In genomic region chr10:101238732-101239105, GRCh38 we compare ENCODE assay signal across 9 cellular contexts. TPM values are rescaled to one million over a fixed set of nuclear protein-coding genes. Genes with fewer than 3 reads are reported as not detected.
DNase-seq lines count a peak whose midpoint lies in the region; ATAC-seq and TF ChIP-seq lines count a peak whose summit lies in the region.
"Had no signal": no experiment of that assay in that cellular context is flagged by ENCODE, and none has a peak within 500 bp of the region (broad histone marks: within the 10 kb centered on the region; RNA-seq: fewer than 3 reads in every experiment).

No MANE protein-coding gene starts in this region.

- TF ChIP-seq POLR2A in esophagus squamous epithelium (IDR thresholded peaks at IDR 0.05) (no peak), prostate gland (IDR thresholded peaks at IDR 0.05) (no peak)

- H3K4me1 ChIP-seq in esophagus squamous epithelium, result peaks cover 0 to 29% (median 12%) of the 10 kb centered on the region in 3 donors
- peaks cover 11% of the 10 kb centered on the region for H3K4me1 ChIP-seq in neural progenitor cell
- no peaks in the 10 kb centered on the region for H3K4me1 ChIP-seq in prostate gland (replicated peaks)
- peaks cover 25% of the 10 kb centered on the region for H3K4me1 ChIP-seq in psoas muscle

- POLR2A ChIA-PET in RWPE1 (lab: Yijun Ruan, JAX; ENCODE audit: low non-redundant PET), result no interaction called here

- no peak overlapping the region for H3K9ac ChIP-seq in neural progenitor cell

- H3K4me2 ChIP-seq in neural progenitor cell, result no peak overlapping the region

- H3K27me3 Mint-ChIP-seq in neural progenitor cell (ENCODE audit: insufficient read depth, low read depth), result peaks cover 83% of the 10 kb centered on the region

- CTCF ChIA-PET in RWPE1 (lab: Yijun Ruan, JAX), result no interaction called here

- H3K9me3 ChIP-seq in esophagus squamous epithelium, result peaks cover 0 to 4% (median 0%) of the 10 kb centered on the region in 3 donors
- H3K9me3 ChIP-seq in neural progenitor cell (ENCODE audit: low read depth), result no peaks in the 10 kb centered on the region
- H3K9me3 ChIP-seq in prostate gland, result no peaks in the 10 kb centered on the region
- H3K9me3 ChIP-seq in psoas muscle, result no peaks in the 10 kb centered on the region

- H3K36me3 Mint-ChIP-seq in neural progenitor cell, result no peaks in the 10 kb centered on the region

- H3F3A ChIP-seq in neural progenitor cell (ENCODE audit: low read depth), result peaks cover 17% of the 10 kb centered on the region

- no peak for DNase-seq in RWPE1 (ENCODE audit: low spot score)
- no peak for DNase-seq in esophagus squamous epithelium (lab: John Stamatoyannopoulos, UW)
- peak; percentile 81 for DNase-seq in neural progenitor cell (ENCODE audit: low spot score)
- no peak for DNase-seq in prostate gland (ENCODE audit: low spot score)
- DNase-seq in NOMO-1 treated with dmso at 0.1 percent for 144 hours (lab: John Stamatoyannopoulos, UW; ENCODE audit: unreplicated experiment), result no peak
- DNase-seq in psoas muscle, result no peak
- no peak for DNase-seq in activated gamma-delta T cell treated with Interleukin-2 at 50 U/mL for 16 hours

- H3K27me3 ChIP-seq in esophagus squamous epithelium (peaks cover 34 to 100% (median 43%) of the 10 kb centered on the region in 4 donors), neural progenitor cell (peaks cover 100% of the 10 kb centered on the region), prostate gland (replicated peaks; ENCODE audit: insufficient read depth) (peaks cover 46% of the 10 kb centered on the region), psoas muscle (ENCODE audit: insufficient read depth in 3 of 3, low read length in 2 of 3) (peaks cover 0 to 26% (median 1%) of the 10 kb centered on the region in 3 donors)

- H2AFZ ChIP-seq in neural progenitor cell (replicated peaks), result no peak overlapping the region

- no peak overlapping the region for H3K4me3 ChIP-seq in esophagus squamous epithelium
- no peak overlapping the region for H3K4me3 ChIP-seq in neural progenitor cell
- no peak overlapping the region for H3K4me3 ChIP-seq in prostate gland
- H3K4me3 ChIP-seq in psoas muscle, result no peak overlapping the region

- ATAC-seq in psoas muscle, result no peak

- H3K27ac ChIP-seq in RWPE1, result no peak overlapping the region
- H3K27ac ChIP-seq in esophagus squamous epithelium, result no peak overlapping the region
- no peak overlapping the region for H3K27ac ChIP-seq in neural progenitor cell
- no peak overlapping the region for H3K27ac ChIP-seq in prostate gland
- no peak overlapping the region for H3K27ac ChIP-seq in psoas muscle

- peak; percentile 91 for TF ChIP-seq CTCF in GM12873 (IDR thresholded peaks at IDR 0.05; ENCODE audit: insufficient read depth, low read depth, low read length, missing control alignments)
- peak; percentile 55 for TF ChIP-seq CTCF in RWPE1 (conservative IDR thresholded peaks at IDR 0.05; ENCODE audit: low read depth)
- TF ChIP-seq CTCF in esophagus squamous epithelium (IDR thresholded peaks at IDR 0.05), result peak; percentile 18 to 63 (median 40)
- TF ChIP-seq CTCF in neural progenitor cell (IDR thresholded peaks at IDR 0.05), result peak; percentile 85
- TF ChIP-seq CTCF in prostate gland (IDR thresholded peaks at IDR 0.05), result peak in 1 of 4 experiments; percentile 22
- TF ChIP-seq CTCF in psoas muscle (IDR thresholded peaks at IDR 0.05), result no peak

- intact Hi-C loops in esophagus squamous epithelium (cut with DNase I), result no loop called here
- intact Hi-C loops in prostate gland (cut with DNase I), result no loop called here
- intact Hi-C loops in psoas muscle (cut with DNase I), result no loop called here

- H3K4me1 Mint-ChIP-seq in neural progenitor cell, result peaks cover 10% of the 10 kb centered on the region

- H3K79me2 ChIP-seq in neural progenitor cell (ENCODE audit: low read depth), result no peaks in the 10 kb centered on the region

- no peaks in the 10 kb centered on the region for H3K9me3 Mint-ChIP-seq in neural progenitor cell
- H3K9me3 Mint-ChIP-seq: T-helper 2 cell treated with Interferon-gamma antibody and Interleukin-4, amounts not matched to agents 5 μg/mL and 100 μg/mL, for 36 hours had no signal

- no peak overlapping the region for H3K27ac Mint-ChIP-seq in neural progenitor cell
- H3K27ac Mint-ChIP-seq: T-helper 2 cell treated with Interferon-gamma antibody and Interleukin-4, amounts not matched to agents 5 μg/mL and 100 μg/mL, for 36 hours had no signal

- no peak overlapping the region for H3K4me3 Mint-ChIP-seq in neural progenitor cell
- H3K4me3 Mint-ChIP-seq: T-helper 2 cell treated with Interferon-gamma antibody and Interleukin-4, amounts not matched to agents 5 μg/mL and 100 μg/mL, for 36 hours had no signal

- H3K36me3 ChIP-seq in esophagus squamous epithelium (no peaks in the 10 kb centered on the region), neural progenitor cell (no peaks in the 10 kb centered on the region), prostate gland (no peaks in the 10 kb centered on the region), psoas muscle (ENCODE audit: insufficient read depth in 1 of 2, low read depth in 1 of 2) (peaks cover 0 to 10% of the 10 kb centered on the region in 2 donors)

- 18 to 31% methylated on average over 3 to 23 of the region's 24 CpGs for WGBS in esophagus squamous epithelium, 2 donors
- 27% methylated on average over 21 of the region's 24 CpGs for WGBS in prostate gland
- 52 to 63% (median 62%) methylated on average over 24 of the region's 24 CpGs for WGBS in psoas muscle, 3 donors

- peaks cover 59% of the 10 kb centered on the region for H4K20me1 ChIP-seq in neural progenitor cell (ENCODE audit: low read depth)

RNA-seq across cellular contexts. Expression of gene LBX1, which starts 9.5 kb away (rescaled TPM):
- not detected for total RNA-seq in esophagus squamous epithelium
- not detected in 2 replicates for total RNA-seq in neural progenitor cell (ENCODE audit: low replicate concordance)
- not detected for total RNA-seq in prostate gland
- 10 to 100 TPM in 1 of 4 donors, 1 to 10 TPM in 3; 6.2 to 12.3 (median 7.5) TPM for total RNA-seq in psoas muscle
- 1 to 10 TPM; 1.8 to 7.9 (median 4.9) TPM for polyA plus RNA-seq in psoas muscle
